8 cellular contexts compared by ENCODE assay signal in genomic region chr19:1503089-1503924, GRCh38. TPM values are rescaled to one million over a fixed set of nuclear protein-coding genes. Genes with fewer than 3 reads are reported as not detected.
DNase-seq lines count a peak whose midpoint lies in the region; ATAC-seq and TF ChIP-seq lines count a peak whose summit lies in the region.

No MANE protein-coding gene starts in this region.

- peak; percentile 92 for TF ChIP-seq CTCF in 22Rv1 (IDR thresholded peaks at IDR 0.05)

- H3K36me3 ChIP-seq in H7 (replicated peaks; ENCODE audit: control insufficient read depth, insufficient read depth, low read length) = no peaks in the 10 kb centered on the region

- peak overlapping the region; percentile 24; the same call in 1 of the 2 replicates for H3K4me3 ChIP-seq in H7 (ENCODE audit: insufficient read depth, low read depth, low read length)

- DNase-seq in H7 = peak; percentile 94
- peak in 28 of 34 experiments; percentile 26 to 66 (median 51) for DNase-seq in T-cell
- DNase-seq in anterior cingulate cortex (lab: John Stamatoyannopoulos, UW) = peak in 36 of 58 donors; percentile 7 to 68 (median 22)
- peak; percentile 67 for DNase-seq in iPS-NIHi7 (ENCODE audit: extremely low spot score)
- DNase-seq in stimulated activated CD4-positive, alpha-beta T cell treated with anti-CD3 and anti-CD28 coated beads, Interleukin-4, amount 100 ng/mL, for 1 hour = peak; percentile 75
- DNase-seq in SW 1271 (lab: John Stamatoyannopoulos, UW) = no peak

- no peak overlapping the region for H3K27ac Mint-ChIP-seq in T-cell

- no peaks in the 10 kb centered on the region for H3K36me3 Mint-ChIP-seq in T-cell

- H3K4me3 Mint-ChIP-seq in T-cell = peak overlapping the region in 1 of 3 donors; percentile 31

- peaks cover 11 to 16% (median 14%) of the 10 kb centered on the region in 3 donors for H3K4me1 Mint-ChIP-seq in T-cell

- CTCF ChIA-PET in T-cell (lab: Charles Lee) = no interaction called here

- ATAC-seq in T-cell (replicated peaks in 1 of 4) (peak in 3 of 4 experiments; percentile 11 to 33 (median 29)), HG02623 (IDR thresholded peaks at IDR 0.05; ENCODE audit: unreplicated experiment) (no peak)

- POLR2A ChIA-PET in T-cell (lab: Charles Lee) = no interaction called here

- H3K27me3 ChIP-seq in H7 (ENCODE audit: control insufficient read depth, insufficient read depth, low read length) = peaks cover 12% of the 10 kb centered on the region

- no peak overlapping the region for H3K27ac ChIP-seq in 22Rv1

- no peaks in the 10 kb centered on the region for H3K9me3 Mint-ChIP-seq in T-cell

- peaks cover 3 to 6% of the 10 kb centered on the region in 2 donors for H3K27me3 Mint-ChIP-seq in T-cell

RNA-seq across cellular contexts. Expression of gene ADAMTSL5, which starts 9.5 kb away (rescaled TPM):
- total RNA-seq in H7 (2014; rRNA removed; shearing (Covaris generic)) = 0.21 and 0.52 TPM in 2 replicates
- total RNA-seq in T-cell = 1 to 10 TPM; 5.7 to 7.9 (median 6.9) TPM

RNA-seq across cellular contexts. Expression of gene REEP6, which starts 12.3 kb away (rescaled TPM):
- total RNA-seq in H7 (2014; rRNA removed; shearing (Covaris generic)) = 3.1 and 4.5 TPM in 2 replicates
- total RNA-seq in T-cell = 1 to 10 TPM; 2.2 to 6.9 (median 5.5) TPM

RNA-seq across cellular contexts. Expression of gene PCSK4, which starts 13.2 kb away (rescaled TPM):
- total RNA-seq in H7 (2014; rRNA removed; shearing (Covaris generic)) = 5.5 and 9.6 TPM in 2 replicates
- 1 to 10 TPM; 5.2 to 9.8 (median 5.6) TPM for total RNA-seq in T-cell

RNA-seq across cellular contexts. Expression of gene PLK5, which starts 20.6 kb away (rescaled TPM):
- total RNA-seq in H7 (2014; rRNA removed; shearing (Covaris generic)) = 0.14 and 0.18 TPM in 2 replicates
- not detected for total RNA-seq in T-cell

RNA-seq across cellular contexts. Expression of gene C19orf25, which starts 24.3 kb away (rescaled TPM):
- total RNA-seq in H7 (2014; rRNA removed; shearing (Covaris generic)) = 57.2 and 75.3 TPM in 2 replicates
- total RNA-seq in T-cell = 10 to 100 TPM; 30.8 to 76.2 (median 71.4) TPM

Comparison
In these comparisons a context has a peak if more than half of its experiments do, and no peak if none do; other contexts are left out.
1. DNase-seq: peak in H7 (single experiment), T-cell (28 of 34), anterior cingulate cortex (36 of 58), iPS-NIHi7 (single experiment) and stimulated activated CD4-positive, alpha-beta T cell treated with anti-CD3 and anti-CD28 coated beads, Interleukin-4, amount 100 ng/mL, for 1 hour (single experiment); none in SW 1271 (0 of 2).